In genomic region chr1:93878889-93879586, GRCh38 we compare ENCODE assay signal across 8 cellular contexts. TPM values are rescaled to one million over a fixed set of nuclear protein-coding genes. Genes with fewer than 3 reads are reported as not detected.
DNase-seq lines count a peak whose midpoint lies in the region; ATAC-seq, FAIRE-seq and TF ChIP-seq lines count a peak whose summit lies in the region.

TSS of gene DNTTIP2 (minus strand) at chr1:93879206. CDS start at chr1:93879148, 58 bp downstream.

- H3K4me3 Mint-ChIP-seq in activated CD4-positive, alpha-beta T cell treated with anti-CD3 and anti-CD28 coated beads, Interleukin-2, amount 10 ng/mL, durations not matched to agents 24 days and 14 days = peak within 1 kb of the TSS; percentile 93

- DNase-seq in BE2C = peak; percentile 83
- peak; percentile 74 for DNase-seq in GM19239 (ENCODE audit: insufficient read length, low spot score)
- peak; percentile 37 for DNase-seq in NCI-H524 treated with DMSO at 0.1 percent for 48 hours (lab: John Stamatoyannopoulos, UW)
- peak; percentile 97 for DNase-seq in activated CD4-positive, alpha-beta T cell treated with anti-CD3 and anti-CD28 coated beads, Interleukin-2, amount 10 ng/mL, durations not matched to agents 24 days and 14 days
- peak; percentile 93 for DNase-seq in coronary artery (ENCODE audit: low spot score)
- DNase-seq in left colon = peak; percentile 90 to 93
- peak; percentile 89 for DNase-seq in stimulated activated CD4-positive, alpha-beta T cell treated with anti-CD3 and anti-CD28 coated beads, Interleukin-1b, Interleukin-23, amount 100 ng/mL, for 48 hours

- peak within 1 kb of the TSS; percentile 97 for H3K27ac Mint-ChIP-seq in activated CD4-positive, alpha-beta T cell treated with anti-CD3 and anti-CD28 coated beads, Interleukin-2, amount 10 ng/mL, durations not matched to agents 24 days and 14 days

- H3K27ac ChIP-seq in coronary artery = peak within 1 kb of the TSS; percentile 84 to 93

- H3K27me3 Mint-ChIP-seq in activated CD4-positive, alpha-beta T cell treated with anti-CD3 and anti-CD28 coated beads, Interleukin-2, amount 10 ng/mL, durations not matched to agents 24 days and 14 days = no peaks in the 10 kb centered on the region

- ATAC-seq in HG03457 (IDR thresholded peaks at IDR 0.05; ENCODE audit: unreplicated experiment) (peak; percentile 91), left colon (peak; percentile 97)

- H3K9me3 ChIP-seq in BE2C = no peaks in the 10 kb centered on the region

- no peaks in the 10 kb centered on the region for H3K27me3 ChIP-seq in BE2C

- H3K4me1 Mint-ChIP-seq in activated CD4-positive, alpha-beta T cell treated with anti-CD3 and anti-CD28 coated beads, Interleukin-2, amount 10 ng/mL, durations not matched to agents 24 days and 14 days = peaks cover 33% of the 10 kb centered on the region

- peak within 1 kb of the TSS; percentile 98 for H3K4me3 ChIP-seq in BE2C (ENCODE audit: low read depth, low read length)
- H3K4me3 ChIP-seq in coronary artery = peak within 1 kb of the TSS; percentile 92

- intact Hi-C loops in activated CD4-positive, alpha-beta T cell treated with anti-CD3 and anti-CD28 coated beads, Interleukin-2, amount 10 ng/mL, durations not matched to agents 24 days and 14 days (cut with micrococcal nuclease) = loop anchor here (1.0 to 10.0 kb wide), 4 partner anchors 30 to 694 kb away; partner anchors contain the start of genes CCDC18, DR1, GCLM and TMED5
- intact Hi-C loops in left colon (cut with DNase I, micrococcal nuclease) = no loop called here

- no peaks in the 10 kb centered on the region for H3K4me1 ChIP-seq in BE2C

- H3K36me3 ChIP-seq in BE2C = peaks cover 18% of the 10 kb centered on the region

- H3K9me3 Mint-ChIP-seq in activated CD4-positive, alpha-beta T cell treated with anti-CD3 and anti-CD28 coated beads, Interleukin-2, amount 10 ng/mL, durations not matched to agents 24 days and 14 days = no peaks in the 10 kb centered on the region

- peak; percentile 98 for FAIRE-seq in GM19239 (lab: Jason Lieb, UNC)

- peaks cover 40% of the 10 kb centered on the region for H3K36me3 Mint-ChIP-seq in activated CD4-positive, alpha-beta T cell treated with anti-CD3 and anti-CD28 coated beads, Interleukin-2, amount 10 ng/mL, durations not matched to agents 24 days and 14 days (ENCODE audit: low read depth)

- TF ChIP-seq CTCF in BE2C (IDR thresholded peaks at IDR 0.05; ENCODE audit: low read depth, low read length) (no peak), coronary artery (IDR thresholded peaks at IDR 0.05) (no peak)

RNA-seq across cellular contexts. Expression of gene DNTTIP2, which starts in this region (rescaled TPM):
- 80.7 TPM for polyA plus RNA-seq in BE2C (2012; ENCODE audit: insufficient read depth, insufficient read length, low read depth)
- total RNA-seq in activated CD4-positive, alpha-beta T cell treated with anti-CD3 and anti-CD28 coated beads, Interleukin-2, amount 10 ng/mL, durations not matched to agents 24 days and 14 days = 85.4 and 89.9 TPM in 2 replicates
- total RNA-seq in left colon = 10 to 100 TPM; 30.7 to 33.3 TPM

Comparison
In these comparisons a context has a peak if more than half of its experiments do, and no peak if none do; other contexts are left out.
1. Peak in every context shown above with its lines: DNase-seq, ATAC-seq, H3K4me3 ChIP-seq and H3K27ac ChIP-seq.
2. DNase-seq: peak in every context shown above with its lines; median percentile 97 in activated CD4-positive, alpha-beta T cell treated with anti-CD3 and anti-CD28 coated beads, Interleukin-2, amount 10 ng/mL, durations not matched to agents 24 days and 14 days; 93 in coronary artery; 92 in left colon; 89 in stimulated activated CD4-positive, alpha-beta T cell treated with anti-CD3 and anti-CD28 coated beads, Interleukin-1b, Interleukin-23, amount 100 ng/mL, for 48 hours; 83 in BE2C; 74 in GM19239; 37 in NCI-H524 treated with DMSO at 0.1 percent for 48 hours.